In the genomic region with DNA sequence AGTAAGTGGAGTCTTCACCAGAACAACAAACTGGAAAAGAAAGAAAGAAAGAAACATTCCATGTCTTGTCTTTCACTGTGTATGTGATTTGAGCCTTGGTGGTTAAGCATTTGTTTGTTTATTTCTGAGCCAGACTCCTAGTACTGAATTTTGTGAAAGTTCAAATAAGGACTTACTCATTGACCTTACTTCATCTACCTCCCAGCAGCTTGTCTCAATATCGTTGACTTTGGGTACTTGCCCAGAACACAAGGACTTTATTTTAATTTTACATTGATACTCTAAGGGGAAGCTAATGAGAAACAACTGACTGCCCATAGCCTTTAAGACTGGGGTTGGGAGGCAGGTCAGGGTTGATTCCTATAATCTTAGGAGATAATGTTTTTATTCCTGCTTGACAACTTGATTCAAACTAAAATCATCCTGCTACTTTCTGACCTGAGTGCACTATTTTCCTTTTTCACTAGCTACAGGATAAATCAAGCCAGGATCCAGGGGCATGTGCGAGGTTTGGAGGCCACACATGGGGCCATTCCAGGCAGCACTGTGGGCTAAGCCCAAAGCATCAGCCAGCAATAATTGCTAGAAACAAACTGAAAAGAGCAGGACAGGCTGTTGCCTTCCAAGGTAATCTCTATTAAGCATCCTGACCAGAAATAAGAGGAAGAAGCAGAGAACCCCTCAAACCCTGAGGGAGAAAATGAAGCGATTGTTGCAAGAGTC, we compare ENCODE assay signal across 11 cellular contexts.
A peak's percentile ranks its signal among the peaks of the same experiment; 100 is the strongest.
DNase-seq lines count a peak whose midpoint lies in the region; ATAC-seq, FAIRE-seq and TF ChIP-seq lines count a peak whose summit lies in the region.
"Had no signal": no experiment of that assay in that cellular context is flagged by ENCODE, and none has a peak within 500 bp of the region (broad histone marks: within the 10 kb centered on the region; RNA-seq: fewer than 3 reads in every experiment).

No MANE protein-coding gene starts in this region.

- no peaks in the 10 kb centered on the region for H3K4me1 Mint-ChIP-seq in Caco-2 (ENCODE audit: low read depth, unreplicated experiment)
- H3K4me1 Mint-ChIP-seq: activated naive CD8-positive, alpha-beta T cell treated with anti-CD3 and anti-CD28 coated beads for 36 hours had no signal

- TF ChIP-seq CTCF in adrenal gland (IDR thresholded peaks at IDR 0.05) (no peak), Caco-2 (IDR thresholded peaks at IDR 0.05; ENCODE audit: insufficient read depth in 1 of 2, low read depth in 1 of 2, low read length in 1 of 2, severe bottlenecking in 1 of 2, unreplicated experiment in 1 of 2) (no peak)

- no peaks in the 10 kb centered on the region for H3K27me3 Mint-ChIP-seq in Caco-2 (ENCODE audit: insufficient read depth, unreplicated experiment)
- H3K27me3 Mint-ChIP-seq: activated naive CD8-positive, alpha-beta T cell treated with anti-CD3 and anti-CD28 coated beads for 36 hours had no signal

- no peaks in the 10 kb centered on the region for H3K27me3 ChIP-seq in adrenal gland
- no peaks in the 10 kb centered on the region for H3K27me3 ChIP-seq in Caco-2 (replicated peaks; ENCODE audit: control insufficient read depth, insufficient read depth, low read length)
- H3K27me3 ChIP-seq: SJSA1 had no signal

- peaks cover 6% of the 10 kb centered on the region for H3K36me3 Mint-ChIP-seq in Caco-2 (ENCODE audit: insufficient read depth, unreplicated experiment)
- H3K36me3 Mint-ChIP-seq: activated naive CD8-positive, alpha-beta T cell treated with anti-CD3 and anti-CD28 coated beads for 36 hours had no signal

- no peak overlapping the region for H3K27ac Mint-ChIP-seq in Caco-2 (ENCODE audit: unreplicated experiment)
- H3K27ac Mint-ChIP-seq: activated naive CD8-positive, alpha-beta T cell treated with anti-CD3 and anti-CD28 coated beads for 36 hours had no signal

- POLR2A ChIA-PET in Caco-2 (lab: Charles Lee) = no interaction called here

- peak overlapping the region in 3 of 5 donors; percentile 13 to 29 (median 16) for H3K27ac ChIP-seq in adrenal gland
- H3K27ac ChIP-seq: SJSA1 had no signal

- no peak for FAIRE-seq in HTR-8/SVneo (lab: Jason Lieb, UNC)

- TF ChIP-seq POLR2A in adrenal gland (IDR thresholded peaks at IDR 0.05) = no peak

- H3K4me3 ChIP-seq in adrenal gland (no peak overlapping the region), Caco-2 (ENCODE audit: low read depth, low read length) (no peak overlapping the region)
- H3K4me3 ChIP-seq: SJSA1 had no signal

- H3K36me3 ChIP-seq in adrenal gland (replicated peaks in 1 of 2) (no peaks in the 10 kb centered on the region), Caco-2 (ENCODE audit: control insufficient read depth, insufficient read depth, low read length) (no peaks in the 10 kb centered on the region)
- H3K36me3 ChIP-seq: SJSA1 had no signal

- WGBS in adrenal gland, 4 donors = 30 to 53% (median 46%) methylated on average over 3 of the region's 3 CpGs

- H3K9me3 ChIP-seq in adrenal gland (replicated peaks in 1 of 3) (no peaks in the 10 kb centered on the region), Caco-2 (no peaks in the 10 kb centered on the region)
- H3K9me3 ChIP-seq: SJSA1 had no signal

- intact Hi-C loops in adrenal gland (cut with DNase I) (no loop called here), left ventricle myocardium superior (cut with micrococcal nuclease) (no loop called here), Caco-2 (cut with micrococcal nuclease; ENCODE audit: unreplicated experiment) (no loop called here)

- DNase-seq in HCEC 1CT (peak; percentile 81), adrenal gland (peak in 3 of 7 donors; percentile 23 to 41 (median 32)), left ventricle myocardium superior (no peak), smooth muscle cell of the brain vasculature (ENCODE audit: low read depth, low spot score) (peak; percentile 90), Caco-2 (no peak), HTR-8/SVneo (ENCODE audit: insufficient read length, low spot score) (no peak)
- DNase-seq: activated naive CD8-positive, alpha-beta T cell treated with anti-CD3 and anti-CD28 coated beads for 36 hours; mammary epithelial cell had no signal

- no peak overlapping the region for H3K4me3 Mint-ChIP-seq in Caco-2 (ENCODE audit: unreplicated experiment)
- H3K4me3 Mint-ChIP-seq: activated naive CD8-positive, alpha-beta T cell treated with anti-CD3 and anti-CD28 coated beads for 36 hours had no signal

- ATAC-seq in left ventricle myocardium superior = peak; percentile 78
- no peak for ATAC-seq in HG03025 (IDR thresholded peaks at IDR 0.05; ENCODE audit: low FRiP score, unreplicated experiment)
- ATAC-seq: activated CD4-positive, CD25-positive, alpha-beta regulatory T cell treated with anti-CD3 and anti-CD28 coated beads, Interleukin-2, amount 50 U/mL, for 24 hours had no signal

- CTCF ChIA-PET in Caco-2 (lab: Charles Lee) = no interaction called here

- BruUV-seq in Caco-2 (replicated peaks; lab: Mats Ljungman, UMichigan) = no TSS peak

- H3K9me3 Mint-ChIP-seq in Caco-2 (ENCODE audit: unreplicated experiment) = no peaks in the 10 kb centered on the region
- H3K9me3 Mint-ChIP-seq: activated naive CD8-positive, alpha-beta T cell treated with anti-CD3 and anti-CD28 coated beads for 36 hours had no signal

- peaks cover 12 to 19% of the 10 kb centered on the region in 2 donors for H3K4me1 ChIP-seq in adrenal gland (replicated peaks in 1 of 2)
- no peaks in the 10 kb centered on the region for H3K4me1 ChIP-seq in Caco-2

Comparison
In these comparisons a context has a peak if more than half of its experiments do, and no peak if none do; other contexts are left out.
1. DNase-seq: peak in HCEC 1CT (single experiment) and smooth muscle cell of the brain vasculature (single experiment); none in left ventricle myocardium superior (single experiment), Caco-2 (0 of 2) and HTR-8/SVneo (single experiment).